In the genomic region with DNA sequence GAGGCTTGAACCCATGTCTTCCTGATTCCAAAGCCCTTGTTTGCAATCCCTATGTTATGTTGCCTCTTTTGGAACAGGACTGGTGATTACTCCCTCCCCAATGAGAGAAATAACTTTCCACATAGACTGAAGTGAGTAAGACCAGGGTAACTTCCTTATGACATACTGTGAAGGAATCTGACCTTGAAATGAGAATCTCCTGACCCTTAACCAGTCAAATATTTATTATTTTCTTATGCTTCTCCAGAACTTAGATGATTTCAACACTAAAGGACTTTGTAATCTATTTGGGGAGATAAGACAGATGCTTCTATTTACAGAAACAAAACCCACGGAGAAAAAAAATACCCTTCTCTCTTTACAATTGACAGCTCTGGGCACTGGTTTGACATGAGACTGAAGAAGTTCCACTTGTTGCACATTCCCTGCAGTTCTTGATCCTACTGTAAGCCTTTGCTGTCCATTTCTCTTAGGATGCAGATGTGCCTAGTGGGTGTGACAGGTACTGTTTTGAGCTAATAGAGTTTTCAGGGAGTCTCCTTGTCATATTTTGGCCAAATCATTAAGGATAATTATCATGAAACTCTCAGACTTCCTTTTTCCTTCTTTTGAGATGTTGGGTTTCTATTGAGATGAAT, we compare ENCODE assay signal across 16 cellular contexts. TPM values are rescaled to one million over a fixed set of nuclear protein-coding genes. Genes with fewer than 3 reads are reported as not detected.
DNase-seq lines count a peak whose midpoint lies in the region; FAIRE-seq and TF ChIP-seq lines count a peak whose summit lies in the region.
"Had no signal": no experiment of that assay in that cellular context is flagged by ENCODE, and none has a peak within 500 bp of the region (broad histone marks: within the 10 kb centered on the region; RNA-seq: fewer than 3 reads in every experiment).

No MANE protein-coding gene starts in this region.

- H3K9ac ChIP-seq in adipocyte (ENCODE audit: low read length), result no peak overlapping the region
- H3K9ac ChIP-seq in keratinocyte (ENCODE audit: control insufficient read depth, extremely low read depth, insufficient read depth, low read length), result no peak overlapping the region

- H3K36me3 ChIP-seq in adipocyte (ENCODE audit: control insufficient read depth, insufficient read depth, low read length, severe bottlenecking), result no peaks in the 10 kb centered on the region
- H3K36me3 ChIP-seq in keratinocyte (ENCODE audit: control insufficient read depth in 2 of 2, extremely low read depth in 1 of 2, insufficient read depth in 2 of 2, low read length in 2 of 2), result no peaks in the 10 kb centered on the region
- no peaks in the 10 kb centered on the region for H3K36me3 ChIP-seq in uterus

- H3K27ac Mint-ChIP-seq in HFFc6, result no peak overlapping the region
- H3K27ac Mint-ChIP-seq: activated T-helper 17 cell treated with anti-CD3 and anti-CD28 coated beads, Interleukin-2, amount 50 U/mL, for 72 hours; CD4-positive, alpha-beta memory T cell had no signal

- H3K27me3 ChIP-seq in adipocyte (replicated peaks; ENCODE audit: control insufficient read depth, insufficient read depth, low read length) (no peaks in the 10 kb centered on the region), keratinocyte (ENCODE audit: control insufficient read depth, extremely low read depth, insufficient read depth, low read length) (no peaks in the 10 kb centered on the region), uterus (no peaks in the 10 kb centered on the region)

- peaks cover 6% of the 10 kb centered on the region; the same call in 1 of the 2 replicates for H3K36me3 Mint-ChIP-seq in HFFc6 (ENCODE audit: low read depth)
- H3K36me3 Mint-ChIP-seq: CD4-positive, alpha-beta memory T cell had no signal

- H3K9me3 ChIP-seq in adipocyte (ENCODE audit: control insufficient read depth, low read length) (no peaks in the 10 kb centered on the region), keratinocyte (ENCODE audit: control insufficient read depth, low read depth, low read length) (no peaks in the 10 kb centered on the region), uterus (no peaks in the 10 kb centered on the region)

- H3K79me2 ChIP-seq in keratinocyte (ENCODE audit: control insufficient read depth, insufficient read depth, low read length), result no peaks in the 10 kb centered on the region

- TF ChIP-seq POLR2A in uterus (IDR thresholded peaks at IDR 0.05), result no peak

- DNase-seq in AG08396 (ENCODE audit: low spot score), result peak; percentile 58
- DNase-seq in HFFc6, result peak; percentile 90
- peak; percentile 30 for DNase-seq in adipocyte (ENCODE audit: low read depth)
- DNase-seq in keratinocyte (ENCODE audit: low read depth, low spot score), result no peak
- no peak for DNase-seq in uterus
- no peak for DNase-seq in superior temporal gyrus (ENCODE audit: extremely low spot score)
- no peak for DNase-seq in activated effector memory CD4-positive, alpha-beta T cell treated with Interleukin-2 at 50 U/mL for 16 hours
- no peak for DNase-seq in activated CD4-positive, alpha-beta T cell treated with anti-CD3 and anti-CD28 coated beads for 4 hours
- DNase-seq: activated CD4-positive, alpha-beta T cell treated with anti-CD3 and anti-CD28 coated beads for 1 hour; CD4-positive, alpha-beta memory T cell had no signal

- no peaks in the 10 kb centered on the region for H4K20me1 ChIP-seq in keratinocyte (ENCODE audit: control insufficient read depth, extremely low read depth, insufficient read depth, low read length)

- H3K9me1 ChIP-seq in keratinocyte (ENCODE audit: control insufficient read depth, extremely low read depth, insufficient read depth, low read length), result no peaks in the 10 kb centered on the region

- H2AFZ ChIP-seq in keratinocyte (ENCODE audit: control insufficient read depth, low read length), result no peak overlapping the region

- H3K27me3 Mint-ChIP-seq in HFFc6 (ENCODE audit: insufficient read depth), result peaks cover 16% of the 10 kb centered on the region

- H3K4me3 Mint-ChIP-seq in HFFc6, result no peak overlapping the region
- H3K4me3 Mint-ChIP-seq: activated T-helper 17 cell treated with anti-CD3 and anti-CD28 coated beads, Interleukin-2, amount 50 U/mL, for 72 hours; CD4-positive, alpha-beta memory T cell had no signal

- dilution Hi-C loops in keratinocyte (cut with MboI; ENCODE audit: extremely low pct_ligation_motif_present, low sequenced_read_pairs), result no loop called here

- H3K27ac ChIP-seq in keratinocyte (ENCODE audit: control insufficient read depth, insufficient read depth, low read length), result peak overlapping the region; percentile 42
- no peak overlapping the region for H3K27ac ChIP-seq in uterus
- H3K27ac ChIP-seq: coronary artery had no signal

- H3K4me1 Mint-ChIP-seq in HFFc6 (ENCODE audit: low read depth), result peaks cover 38% of the 10 kb centered on the region

- H3K4me3 ChIP-seq in adipocyte (ENCODE audit: low read length) (no peak overlapping the region), keratinocyte (ENCODE audit: control insufficient read depth in 2 of 3, extremely low read depth in 1 of 3, insufficient read depth in 2 of 3, low read depth in 1 of 3, low read length in 3 of 3) (no peak overlapping the region), uterus (no peak overlapping the region)
- H3K4me3 ChIP-seq: coronary artery, GM12878, smooth muscle cell had no signal

- H3K9me3 Mint-ChIP-seq in HFFc6, result no peaks in the 10 kb centered on the region; the same call in 1 of the 2 replicates
- H3K9me3 Mint-ChIP-seq: activated T-helper 17 cell treated with anti-CD3 and anti-CD28 coated beads, Interleukin-2, amount 50 U/mL, for 72 hours had no signal

- peak overlapping the region; percentile 14 for H3K4me2 ChIP-seq in keratinocyte (ENCODE audit: control insufficient read depth, extremely low read depth, insufficient read depth, low read depth, low read length)
- H3K4me2 ChIP-seq: smooth muscle cell had no signal

- H3K4me1 ChIP-seq in adipocyte (ENCODE audit: control insufficient read depth, insufficient read depth, low read length) (peaks cover 31% of the 10 kb centered on the region), keratinocyte (ENCODE audit: control insufficient read depth, extremely low read depth, insufficient read depth, low read length) (peaks cover 39% of the 10 kb centered on the region), uterus (no peaks in the 10 kb centered on the region)

- intact Hi-C loops in uterus (cut with DNase I; ENCODE audit: low total_unique reads), result no loop called here

- FAIRE-seq in keratinocyte (lab: Jason Lieb, UNC), result peak; percentile 81
- FAIRE-seq: GM12878 had no signal

- peak; percentile 39; the same call in 1 of the 2 replicates for TF ChIP-seq CTCF in HFFc6 (IDR thresholded peaks at IDR 0.05)
- TF ChIP-seq CTCF in keratinocyte (optimal IDR thresholded peaks at IDR 0.05 in 1 of 3, IDR thresholded peaks at IDR 0.05 in 1 of 3, conservative IDR thresholded peaks at IDR 0.05 in 1 of 3; ENCODE audit: extremely low read depth in 1 of 3, insufficient read depth in 2 of 3, low read length in 3 of 3), result peak in 1 of 3 experiments; percentile 8
- no peak for TF ChIP-seq CTCF in uterus (IDR thresholded peaks at IDR 0.05)

RNA-seq across cellular contexts. Expression of a gene that starts 3.9 kb away (rescaled TPM):
- not detected for total RNA-seq in HFFc6 (2021; fragmentation: NEBNext Ultra II Directional; extraction: Animal tissue kit (Norgen Biotek cat#: 25700))
- polyA plus RNA-seq in keratinocyte, result 0.37 to 0.64 TPM (median 0.42 TPM) in 3 replicates
- polyA plus RNA-seq in keratinocyte (2011; ENCODE audit: low read depth), result 10.9 TPM
- polyA plus RNA-seq in keratinocyte (2011; cell fraction: cytosol; rRNA removed), result 0.31 and 0.75 TPM in 2 replicates
- 0.99 and 3.8 TPM in 2 replicates for polyA plus RNA-seq in keratinocyte (2011; cell fraction: nucleus; rRNA removed)
- 0.18 and 5.0 TPM in 2 replicates for polyA plus RNA-seq in keratinocyte (2012; ENCODE audit: low replicate concordance)
- 0.43 to 1.2 TPM (median 0.49 TPM) in 3 replicates for polyA minus RNA-seq in keratinocyte
- 0.77 TPM for polyA minus RNA-seq in keratinocyte (2011; cell fraction: cytosol; rRNA and poly(A)+ RNA removed)
- 1.2 and 1.6 TPM in 2 replicates for polyA minus RNA-seq in keratinocyte (2011; cell fraction: nucleus; rRNA and poly(A)+ RNA removed)
- not detected for total RNA-seq in uterus
- total RNA-seq: activated T-helper 17 cell treated with anti-CD3 and anti-CD28 coated beads, Interleukin-2, amount 50 U/mL, for 72 hours; CD4-positive, alpha-beta memory T cell; GM12878; mucosa of gallbladder; Right ventricle myocardium inferior; smooth muscle cell had no signal
- polyA plus RNA-seq: CD4-positive, alpha-beta memory T cell; GM12878; smooth muscle cell had no signal

RNA-seq across cellular contexts. Expression of a gene that starts 47.7 kb away (rescaled TPM):
- total RNA-seq in HFFc6 (2021; fragmentation: NEBNext Ultra II Directional; extraction: Animal tissue kit (Norgen Biotek cat#: 25700)), result under 1 TPM in 2 of 6 experiments, not detected in 4; 0.03 to 0.05 TPM
- 0.07 to 0.25 TPM (median 0.14 TPM) in 3 replicates for polyA plus RNA-seq in keratinocyte
- 90.7 TPM for polyA plus RNA-seq in keratinocyte (2011; ENCODE audit: low read depth)
- polyA plus RNA-seq in keratinocyte (2011; cell fraction: cytosol; rRNA removed), result 0.19 TPM in 2 replicates
- polyA plus RNA-seq in keratinocyte (2011; cell fraction: nucleus; rRNA removed), result 0.71 and 0.83 TPM in 2 replicates
- polyA plus RNA-seq in keratinocyte (2012; ENCODE audit: low replicate concordance), result 0.30 and 42.4 TPM in 2 replicates
- 0.03 to 0.13 TPM in 2 of 3 replicates, not detected in the other for polyA minus RNA-seq in keratinocyte
- not detected for polyA minus RNA-seq in keratinocyte (2011; cell fraction: cytosol; rRNA and poly(A)+ RNA removed)
- 0.47 and 0.53 TPM in 2 replicates for polyA minus RNA-seq in keratinocyte (2011; cell fraction: nucleus; rRNA and poly(A)+ RNA removed)
- not detected for total RNA-seq in uterus
- total RNA-seq: GM12878, Right ventricle myocardium inferior, smooth muscle cell had no signal
- polyA plus RNA-seq: CD4-positive, alpha-beta memory T cell; GM12878; smooth muscle cell had no signal

Comparison
In these comparisons a context has a peak if more than half of its experiments do, and no peak if none do; other contexts are left out.
1. DNase-seq: peak in AG08396 (single experiment), HFFc6 (single experiment) and adipocyte (single experiment); none in keratinocyte (single experiment), uterus (0 of 2), superior temporal gyrus (single experiment), activated effector memory CD4-positive, alpha-beta T cell treated with Interleukin-2 at 50 U/mL for 16 hours (single experiment) and activated CD4-positive, alpha-beta T cell treated with anti-CD3 and anti-CD28 coated beads for 4 hours (0 of 2).